In genomic region chr2:68292108-68292710, GRCh38 we compare ENCODE assay signal across 8 cellular contexts. TPM values are rescaled to one million over a fixed set of nuclear protein-coding genes. Genes with fewer than 3 reads are reported as not detected.
DNase-seq lines count a peak whose midpoint lies in the region; ATAC-seq, FAIRE-seq and TF ChIP-seq lines count a peak whose summit lies in the region.

No MANE protein-coding gene starts in this region.

- H3K79me2 ChIP-seq in KMS-11 (ENCODE audit: insufficient read depth, low read depth), result no peaks in the 10 kb centered on the region

- FAIRE-seq in GM18507 (lab: Jason Lieb, UNC) (peak; percentile 75), urothelium cell line (lab: Jason Lieb, UNC) (no peak)

- peak; percentile 48 for DNase-seq in COR-L47 (lab: John Stamatoyannopoulos, UW)
- DNase-seq in GM18507 (ENCODE audit: extremely low spot score, insufficient read length, low read depth), result no peak
- DNase-seq in left ventricle myocardium superior, result no peak
- DNase-seq in urothelium cell line (ENCODE audit: low spot score), result peak; percentile 33
- no peak for DNase-seq in NCI-H187 treated with DMSO at 0.1 percent for 48 hours (lab: John Stamatoyannopoulos, UW)

- H3K27me3 ChIP-seq in KMS-11 (ENCODE audit: insufficient read depth, low read depth), result no peaks in the 10 kb centered on the region

- ATAC-seq in left ventricle myocardium superior (peak; percentile 21), GM21825 (IDR thresholded peaks at IDR 0.05; ENCODE audit: unreplicated experiment) (no peak)

- intact Hi-C loops in left ventricle myocardium superior (cut with micrococcal nuclease), result no loop called here

- H2AFZ ChIP-seq in KMS-11 (ENCODE audit: low read depth), result no peak overlapping the region

- no peak overlapping the region for H3K9ac ChIP-seq in KMS-11

- no peak overlapping the region for H3K4me3 ChIP-seq in KMS-11 (IDR thresholded peaks at IDR 0.05; ENCODE audit: insufficient read depth, low read depth, low read length)

- H3K4me1 ChIP-seq in KMS-11 (ENCODE audit: low read depth, poor library complexity, severe bottlenecking), result peaks cover 54% of the 10 kb centered on the region

- no peaks in the 10 kb centered on the region for H4K20me1 ChIP-seq in KMS-11 (ENCODE audit: insufficient read depth)

- H3K27ac ChIP-seq in KMS-11 (no peak overlapping the region), VCaP (no peak overlapping the region; the same call in 1 of the 2 replicates)

- H3K4me2 ChIP-seq in KMS-11, result peak overlapping the region; percentile 19; the same call in 1 of the 2 replicates

- TF ChIP-seq CTCF in KMS-11 (conservative IDR thresholded peaks at IDR 0.05; ENCODE audit: low read depth, low read length) (peak; percentile 83), VCaP (conservative IDR thresholded peaks at IDR 0.05) (peak; percentile 97)

- H3K36me3 ChIP-seq in KMS-11 (ENCODE audit: insufficient read depth), result no peaks in the 10 kb centered on the region

RNA-seq across cellular contexts. Expression of gene CNRIP1, which starts 27.5 kb away (rescaled TPM):
- 11.1 TPM for total RNA-seq in left ventricle myocardium superior

RNA-seq across cellular contexts. Expression of gene PPP3R1, which starts 39.9 kb away (rescaled TPM):
- 38.5 TPM for total RNA-seq in left ventricle myocardium superior

Comparison
In these comparisons a context has a peak if more than half of its experiments do, and no peak if none do; other contexts are left out.
1. DNase-seq: peak in COR-L47 (single experiment) and urothelium cell line (single experiment); none in GM18507 (single experiment), left ventricle myocardium superior (single experiment) and NCI-H187 treated with DMSO at 0.1 percent for 48 hours (single experiment).